ENCODE assay signal across 8 cellular contexts in genomic region chr12:130818381-130819247, GRCh38. TPM values are rescaled to one million over a fixed set of nuclear protein-coding genes. Genes with fewer than 3 reads are reported as not detected.
A peak's percentile ranks its signal among the peaks of the same experiment; 100 is the strongest.
DNase-seq lines count a peak whose midpoint lies in the region; ATAC-seq, FAIRE-seq and TF ChIP-seq lines count a peak whose summit lies in the region.

No MANE protein-coding gene starts in this region.

- peak overlapping the region; percentile 29 for H2AFZ ChIP-seq in endothelial cell of umbilical vein (ENCODE audit: low read depth, low read length)

- H3K4me3 ChIP-seq in GM12875 (ENCODE audit: low read depth, low read length) = peak overlapping the region; percentile 50
- H3K4me3 ChIP-seq in endothelial cell of umbilical vein (replicated peaks in 1 of 3; ENCODE audit: insufficient read depth in 1 of 3, low read depth in 1 of 3, low read length in 3 of 3) = peak overlapping the region; percentile 33 to 67 (median 66)
- peak overlapping the region; percentile 72 to 83 for H3K4me3 ChIP-seq in muscle layer of duodenum (ENCODE audit: low read depth in 1 of 2, low read length in 2 of 2)

- peak; percentile 89 for TF ChIP-seq CTCF in GM12875 (IDR thresholded peaks at IDR 0.05; ENCODE audit: borderline replicate concordance, insufficient read depth, low read depth, low read length)
- TF ChIP-seq CTCF in endothelial cell of umbilical vein (IDR thresholded peaks at IDR 0.05; ENCODE audit: extremely low read depth in 1 of 2, insufficient read depth in 1 of 2, low read depth in 1 of 2, low read length in 2 of 2) = peak; percentile 78 to 85

- peak; percentile 30 for DNase-seq in NCI-H2029 treated with DMSO at 0.1 percent for 48 hours (lab: John Stamatoyannopoulos, UW)
- peak; percentile 57 to 69 (median 59) for DNase-seq in activated CD8-positive, alpha-beta memory T cell treated with anti-CD3 and anti-CD28 coated beads for 48 hours (ENCODE audit: low read depth in 2 of 3, low spot score in 2 of 3)
- peak; percentile 36 for DNase-seq in endothelial cell of umbilical vein (ENCODE audit: low read depth, low spot score)
- peak; percentile 44 to 50 for DNase-seq in stimulated activated CD8-positive, alpha-beta memory T cell treated with anti-CD3 and anti-CD28 coated beads, Interleukin-7, amount 100 ng/mL, for 48 hours (ENCODE audit: extremely low read depth in 1 of 2, low read depth in 1 of 2)
- no peak for DNase-seq in NCI-H187 (lab: John Stamatoyannopoulos, UW)

- CTCF ChIA-PET in endothelial cell of umbilical vein (lab: Charles Lee) = interaction anchor here (1.0 to 2.3 kb wide), 5 partner anchors 8 to 1012 kb away, joined by 3 to 11 read pairs (median 4); no protein-coding TSS in a partner anchor

- peaks cover 3 to 7% of the 10 kb centered on the region in 2 experiments for H3K36me3 ChIP-seq in endothelial cell of umbilical vein (ENCODE audit: control insufficient read depth in 2 of 2, extremely low read depth in 1 of 2, insufficient read depth in 2 of 2, low read length in 2 of 2)
- peaks cover 5 to 31% of the 10 kb centered on the region in 2 donors for H3K36me3 ChIP-seq in muscle layer of duodenum (ENCODE audit: control insufficient read depth in 1 of 2, insufficient read depth in 2 of 2, low read length in 2 of 2)

- intact Hi-C loops in endothelial cell of umbilical vein (cut with micrococcal nuclease) = loop anchor here (1.0 to 5.0 kb wide), 2 partner anchors 54 to 57 kb away; partner anchors contain the start of gene RAN

- H3K4me2 ChIP-seq in endothelial cell of umbilical vein (ENCODE audit: insufficient read depth, low read length) = peak overlapping the region; percentile 88

- peaks cover 7% of the 10 kb centered on the region for H3K79me2 ChIP-seq in endothelial cell of umbilical vein (ENCODE audit: control insufficient read depth, insufficient read depth, low read length)

- ATAC-seq in HG02588 (IDR thresholded peaks at IDR 0.05; ENCODE audit: unreplicated experiment) = peak; percentile 82

- TF ChIP-seq POLR2A in endothelial cell of umbilical vein (IDR thresholded peaks at IDR 0.05; ENCODE audit: low read depth, low read length) = no peak

- no peaks in the 10 kb centered on the region for H3K27me3 ChIP-seq in endothelial cell of umbilical vein (ENCODE audit: control insufficient read depth in 2 of 2, insufficient read depth in 2 of 2, low read length in 2 of 2)
- H3K27me3 ChIP-seq in muscle layer of duodenum (ENCODE audit: low read depth, low read length) = no peaks in the 10 kb centered on the region

- no peaks in the 10 kb centered on the region for H3K9me1 ChIP-seq in endothelial cell of umbilical vein (replicated peaks; ENCODE audit: control insufficient read depth, extremely low read depth, insufficient read depth, low read length)

- POLR2A ChIA-PET in endothelial cell of umbilical vein (lab: Charles Lee) = no interaction called here

- no peaks in the 10 kb centered on the region for H3K9me3 ChIP-seq in endothelial cell of umbilical vein (replicated peaks; ENCODE audit: control insufficient read depth, insufficient read depth, low read length)
- H3K9me3 ChIP-seq in muscle layer of duodenum (ENCODE audit: control insufficient read depth in 1 of 2, low read length in 2 of 2) = no peaks in the 10 kb centered on the region

- no peak overlapping the region for H3K9ac ChIP-seq in endothelial cell of umbilical vein (replicated peaks; ENCODE audit: extremely low read depth, insufficient read depth, low read length)

- BruUV-seq in endothelial cell of umbilical vein (replicated peaks; lab: Mats Ljungman, UMichigan) = no TSS peak

- H3K4me1 ChIP-seq in endothelial cell of umbilical vein (ENCODE audit: control insufficient read depth, extremely low read depth, insufficient read depth, low read length) (no peaks in the 10 kb centered on the region), muscle layer of duodenum (ENCODE audit: control insufficient read depth in 1 of 2, insufficient read depth in 2 of 2, low read length in 2 of 2) (no peaks in the 10 kb centered on the region)

- dilution Hi-C loops in endothelial cell of umbilical vein (cut with MboI; ENCODE audit: extremely low pct_ligation_motif_present, low sequenced_read_pairs) = no loop called here

- H3K27ac ChIP-seq in endothelial cell of umbilical vein (ENCODE audit: insufficient read depth, low read depth, low read length) = no peak overlapping the region
- no peak overlapping the region for H3K27ac ChIP-seq in muscle layer of duodenum (ENCODE audit: low read length)

- no peaks in the 10 kb centered on the region for H4K20me1 ChIP-seq in endothelial cell of umbilical vein (replicated peaks; ENCODE audit: control insufficient read depth, extremely low read depth, insufficient read depth, low read length)

- FAIRE-seq in endothelial cell of umbilical vein (lab: Jason Lieb, UNC) = no peak

TF ChIP-seq in endothelial cell of umbilical vein, 7 proteins besides CTCF, POLR2A, EP300 and RAD21:
- TF ChIP-seq MAX (IDR thresholded peaks at IDR 0.05; ENCODE audit: insufficient read depth, insufficient read length) = no peak
- TF ChIP-seq POLR2AphosphoS5 (IDR thresholded peaks at IDR 0.05; ENCODE audit: insufficient read depth, low read depth, low read length) = no peak
- no peak for TF ChIP-seq EZH2 (IDR thresholded peaks at IDR 0.05; ENCODE audit: borderline replicate concordance, low read depth, low read length, severe bottlenecking)
- no peak for TF ChIP-seq FOS (IDR thresholded peaks at IDR 0.05; ENCODE audit: borderline replicate concordance, insufficient read depth, low read length)
- no peak for TF ChIP-seq MYC (IDR thresholded peaks at IDR 0.05; ENCODE audit: low read depth, low read length)
- no peak for TF ChIP-seq JUN (IDR thresholded peaks at IDR 0.05; ENCODE audit: borderline replicate concordance, insufficient read depth, insufficient read length, low read depth)
- TF ChIP-seq GATA2 (IDR thresholded peaks at IDR 0.05; ENCODE audit: insufficient read depth, insufficient read length, low read depth, low read length) = no peak
TF ChIP-seq in endothelial cell of umbilical vein: peak in this region for 0.

RNA-seq across cellular contexts. Expression of gene STX2, which starts 20.4 kb away (rescaled TPM):
- total RNA-seq in endothelial cell of umbilical vein = 30.7 and 32.6 TPM in 2 replicates
- polyA plus RNA-seq in endothelial cell of umbilical vein = 24.2 and 26.2 TPM in 2 replicates
- 23.2 and 23.6 TPM in 2 replicates for polyA plus RNA-seq in endothelial cell of umbilical vein (2011; cell fraction: cytosol; rRNA removed)
- polyA plus RNA-seq in endothelial cell of umbilical vein (2011; cell fraction: nucleus; rRNA removed) = 45.4 and 65.4 TPM in 2 replicates
- 33.7 and 36.7 TPM in 2 replicates for polyA plus RNA-seq in endothelial cell of umbilical vein (2012)
- 25.8 and 28.8 TPM in 2 replicates for polyA minus RNA-seq in endothelial cell of umbilical vein
- polyA minus RNA-seq in endothelial cell of umbilical vein (2011; cell fraction: cytosol; rRNA and poly(A)+ RNA removed) = 7.0 TPM
- polyA minus RNA-seq in endothelial cell of umbilical vein (2011; cell fraction: nucleus; rRNA and poly(A)+ RNA removed) = 8.8 and 14.8 TPM in 2 replicates

RNA-seq across cellular contexts. Expression of gene RAN, which starts 53.3 kb away (rescaled TPM):
- 1,205 and 1,212 TPM in 2 replicates for total RNA-seq in endothelial cell of umbilical vein
- 986 and 1,075 TPM in 2 replicates for polyA plus RNA-seq in endothelial cell of umbilical vein
- polyA plus RNA-seq in endothelial cell of umbilical vein (2011; cell fraction: cytosol; rRNA removed) = 1,906 and 2,063 TPM in 2 replicates
- polyA plus RNA-seq in endothelial cell of umbilical vein (2011; cell fraction: nucleus; rRNA removed) = 895 and 1,087 TPM in 2 replicates
- 1,409 and 2,015 TPM in 2 replicates for polyA plus RNA-seq in endothelial cell of umbilical vein (2012)
- polyA minus RNA-seq in endothelial cell of umbilical vein = 908 and 983 TPM in 2 replicates
- polyA minus RNA-seq in endothelial cell of umbilical vein (2011; cell fraction: cytosol; rRNA and poly(A)+ RNA removed) = 640 TPM
- 117 and 169 TPM in 2 replicates for polyA minus RNA-seq in endothelial cell of umbilical vein (2011; cell fraction: nucleus; rRNA and poly(A)+ RNA removed)

Comparison
In these comparisons a context has a peak if more than half of its experiments do, and no peak if none do; other contexts are left out.
1. DNase-seq: peak in NCI-H2029 treated with DMSO at 0.1 percent for 48 hours (single experiment), activated CD8-positive, alpha-beta memory T cell treated with anti-CD3 and anti-CD28 coated beads for 48 hours (3 of 3), endothelial cell of umbilical vein (single experiment) and stimulated activated CD8-positive, alpha-beta memory T cell treated with anti-CD3 and anti-CD28 coated beads, Interleukin-7, amount 100 ng/mL, for 48 hours (2 of 2); none in NCI-H187 (0 of 2).
2. Peak in every context shown above with its lines, with median percentiles within 50 percentile points of each other: H3K4me3 ChIP-seq.